ENCODE assay signal across 19 cellular contexts in genomic region chr11:122778148-122778547, GRCh38.
A peak's percentile ranks its signal among the peaks of the same experiment; 100 is the strongest.
DNase-seq lines count a peak whose midpoint lies in the region; FAIRE-seq and TF ChIP-seq lines count a peak whose summit lies in the region.
"Had no signal": no experiment of that assay in that cellular context is flagged by ENCODE, and none has a peak within 500 bp of the region (broad histone marks: within the 10 kb centered on the region; RNA-seq: fewer than 3 reads in every experiment).

No MANE protein-coding gene starts in this region.

- H3K4me1 Mint-ChIP-seq in activated T-helper 1 cell treated with anti-CD3 and anti-CD28 coated beads, Interleukin-12 subunit alpha, Interleukin-12 subunit beta, Interleukin-2, Interleukin-4 antibody, amounts not matched to agents 30 ng/mL and 10 ng/mL and 1 ng/mL, durations not matched to agents 14 hours and 24 hours and 36 hours (ENCODE audit: low read depth) = peaks cover 19% of the 10 kb centered on the region

- H3K4me2 ChIP-seq in keratinocyte (ENCODE audit: control insufficient read depth, extremely low read depth, insufficient read depth, low read depth, low read length) = no peak overlapping the region

- peak overlapping the region; percentile 46 for H3K27ac Mint-ChIP-seq in activated T-helper 1 cell treated with anti-CD3 and anti-CD28 coated beads, Interleukin-12 subunit alpha, Interleukin-12 subunit beta, Interleukin-2, Interleukin-4 antibody, amounts not matched to agents 30 ng/mL and 10 ng/mL and 1 ng/mL, durations not matched to agents 14 hours and 24 hours and 36 hours
- H3K27ac Mint-ChIP-seq: activated B cell treated with CpG ODN at 0.5 μM for 24 hours; dendritic cell treated with granulocyte-macrophage colony-stimulating factor and Interleukin-4, amounts not matched to agents 40 ng/mL and 50 ng/mL, for 4 days had no signal

- TF ChIP-seq CTCF in keratinocyte (optimal IDR thresholded peaks at IDR 0.05 in 1 of 3, IDR thresholded peaks at IDR 0.05 in 1 of 3, conservative IDR thresholded peaks at IDR 0.05 in 1 of 3; ENCODE audit: extremely low read depth in 1 of 3, insufficient read depth in 2 of 3, low read length in 3 of 3) = no peak
- TF ChIP-seq CTCF in testis (IDR thresholded peaks at IDR 0.05) = no peak

- peaks cover 11% of the 10 kb centered on the region for H3K4me1 ChIP-seq in keratinocyte (ENCODE audit: control insufficient read depth, extremely low read depth, insufficient read depth, low read length)
- peaks cover 18% of the 10 kb centered on the region for H3K4me1 ChIP-seq in testis

- peak overlapping the region; percentile 13 for H3K4me3 Mint-ChIP-seq in activated T-helper 1 cell treated with anti-CD3 and anti-CD28 coated beads, Interleukin-12 subunit alpha, Interleukin-12 subunit beta, Interleukin-2, Interleukin-4 antibody, amounts not matched to agents 30 ng/mL and 10 ng/mL and 1 ng/mL, durations not matched to agents 14 hours and 24 hours and 36 hours
- H3K4me3 Mint-ChIP-seq: activated B cell treated with CpG ODN at 0.5 μM for 24 hours; dendritic cell treated with granulocyte-macrophage colony-stimulating factor and Interleukin-4, amounts not matched to agents 40 ng/mL and 50 ng/mL, for 4 days had no signal

- intact Hi-C loops in activated T-helper 1 cell treated with anti-CD3 and anti-CD28 coated beads, Interleukin-12 subunit alpha, Interleukin-12 subunit beta, Interleukin-2, Interleukin-4 antibody, amounts not matched to agents 30 ng/mL and 10 ng/mL and 1 ng/mL, durations not matched to agents 14 hours and 24 hours and 36 hours (cut with micrococcal nuclease) = loop anchor here (1.0 kb wide), 2 partner anchors 32 to 78 kb away; no protein-coding TSS in a partner anchor
- intact Hi-C loops in testis (cut with DNase I; ENCODE audit: low total_unique reads) = no loop called here

- DNase-seq in CD1c-positive myeloid dendritic cell (ENCODE audit: extremely low spot score) (peak; percentile 18), EL (peak; percentile 48), keratinocyte (ENCODE audit: low read depth, low spot score) (no peak), NCI-H2029 treated with DMSO at 0.1 percent for 48 hours (lab: John Stamatoyannopoulos, UW) (no peak), testis (no peak), NCI-H2227 (lab: John Stamatoyannopoulos, UW; ENCODE audit: unreplicated experiment) (no peak), GM19240 (ENCODE audit: insufficient read length, low spot score) (no peak)
- DNase-seq in activated T-helper 1 cell treated with anti-CD3 and anti-CD28 coated beads, Interleukin-12 subunit alpha, Interleukin-12 subunit beta, Interleukin-2, Interleukin-4 antibody, amounts not matched to agents 30 ng/mL and 10 ng/mL and 1 ng/mL, durations not matched to agents 14 hours and 24 hours and 36 hours (ENCODE audit: low spot score) = no peak
- DNase-seq: activated B cell treated with CpG ODN at 0.5 μM for 24 hours, C1 segment of cervical spinal cord, DMS79 treated with DMSO at 0.1 percent for 48 hours, Kasumi-1, left lung, NCI-H1694, NCI-H524, substantia nigra had no signal

- no peak overlapping the region for H3K9ac ChIP-seq in keratinocyte (ENCODE audit: control insufficient read depth, extremely low read depth, insufficient read depth, low read length)

- FAIRE-seq in keratinocyte (lab: Jason Lieb, UNC) = peak; percentile 17
- FAIRE-seq: GM12878 had no signal

- H3K27ac ChIP-seq in keratinocyte (ENCODE audit: control insufficient read depth, insufficient read depth, low read length) (no peak overlapping the region), testis (no peak overlapping the region)
- H3K27ac ChIP-seq: HL-60, left lung had no signal

- peaks cover 2% of the 10 kb centered on the region for H3K9me1 ChIP-seq in keratinocyte (ENCODE audit: control insufficient read depth, extremely low read depth, insufficient read depth, low read length)

- WGBS in testis, 2 donors = 72 to 83% methylated on average over 2 of the region's 2 CpGs

- peaks cover 23% of the 10 kb centered on the region for H3K27me3 Mint-ChIP-seq in activated T-helper 1 cell treated with anti-CD3 and anti-CD28 coated beads, Interleukin-12 subunit alpha, Interleukin-12 subunit beta, Interleukin-2, Interleukin-4 antibody, amounts not matched to agents 30 ng/mL and 10 ng/mL and 1 ng/mL, durations not matched to agents 14 hours and 24 hours and 36 hours (ENCODE audit: insufficient read depth)
- H3K27me3 Mint-ChIP-seq: activated B cell treated with CpG ODN at 0.5 μM for 24 hours had no signal

- peaks cover 1% of the 10 kb centered on the region for H3K79me2 ChIP-seq in keratinocyte (ENCODE audit: control insufficient read depth, insufficient read depth, low read length)

- no peaks in the 10 kb centered on the region for H3K27me3 ChIP-seq in keratinocyte (ENCODE audit: control insufficient read depth, extremely low read depth, insufficient read depth, low read length)
- no peaks in the 10 kb centered on the region for H3K27me3 ChIP-seq in testis
- H3K27me3 ChIP-seq: left lung had no signal

- H3K9me3 Mint-ChIP-seq in activated T-helper 1 cell treated with anti-CD3 and anti-CD28 coated beads, Interleukin-12 subunit alpha, Interleukin-12 subunit beta, Interleukin-2, Interleukin-4 antibody, amounts not matched to agents 30 ng/mL and 10 ng/mL and 1 ng/mL, durations not matched to agents 14 hours and 24 hours and 36 hours = no peaks in the 10 kb centered on the region
- H3K9me3 Mint-ChIP-seq: activated B cell treated with CpG ODN at 0.5 μM for 24 hours; dendritic cell treated with granulocyte-macrophage colony-stimulating factor and Interleukin-4, amounts not matched to agents 40 ng/mL and 50 ng/mL, for 4 days had no signal

- no peaks in the 10 kb centered on the region for H3K9me3 ChIP-seq in keratinocyte (ENCODE audit: control insufficient read depth, low read depth, low read length)
- H3K9me3 ChIP-seq in testis = no peaks in the 10 kb centered on the region
- H3K9me3 ChIP-seq: left lung had no signal

- no peak overlapping the region for H3K4me3 ChIP-seq in keratinocyte (ENCODE audit: control insufficient read depth in 2 of 3, extremely low read depth in 1 of 3, insufficient read depth in 2 of 3, low read depth in 1 of 3, low read length in 3 of 3)
- H3K4me3 ChIP-seq in testis = no peak overlapping the region
- H3K4me3 ChIP-seq: GM12878, left lung had no signal

- no peak overlapping the region for H2AFZ ChIP-seq in keratinocyte (ENCODE audit: control insufficient read depth, low read length)

- H3K36me3 Mint-ChIP-seq in activated T-helper 1 cell treated with anti-CD3 and anti-CD28 coated beads, Interleukin-12 subunit alpha, Interleukin-12 subunit beta, Interleukin-2, Interleukin-4 antibody, amounts not matched to agents 30 ng/mL and 10 ng/mL and 1 ng/mL, durations not matched to agents 14 hours and 24 hours and 36 hours (ENCODE audit: low read depth) = no peaks in the 10 kb centered on the region

- dilution Hi-C loops in keratinocyte (cut with MboI; ENCODE audit: extremely low pct_ligation_motif_present, low sequenced_read_pairs) = no loop called here

- TF ChIP-seq POLR2A in testis (IDR thresholded peaks at IDR 0.05) = no peak

- H4K20me1 ChIP-seq in keratinocyte (ENCODE audit: control insufficient read depth, extremely low read depth, insufficient read depth, low read length) = no peaks in the 10 kb centered on the region

- peaks cover 19 to 26% of the 10 kb centered on the region in 2 experiments for H3K36me3 ChIP-seq in keratinocyte (ENCODE audit: control insufficient read depth in 2 of 2, extremely low read depth in 1 of 2, insufficient read depth in 2 of 2, low read length in 2 of 2)
- H3K36me3 ChIP-seq in testis (ENCODE audit: low read depth, missing control alignments) = no peaks in the 10 kb centered on the region

Comparison
In these comparisons a context has a peak if more than half of its experiments do, and no peak if none do; other contexts are left out.
1. DNase-seq: peak in CD1c-positive myeloid dendritic cell (single experiment) and EL (single experiment); none in activated T-helper 1 cell treated with anti-CD3 and anti-CD28 coated beads, Interleukin-12 subunit alpha, Interleukin-12 subunit beta, Interleukin-2, Interleukin-4 antibody, amounts not matched to agents 30 ng/mL and 10 ng/mL and 1 ng/mL, durations not matched to agents 14 hours and 24 hours and 36 hours (single experiment), keratinocyte (single experiment), NCI-H2029 treated with DMSO at 0.1 percent for 48 hours (single experiment), testis (single experiment), NCI-H2227 (single experiment) and GM19240 (single experiment).